In genomic region chr4:90246841-90247240, GRCh38 we compare ENCODE assay signal across 17 cellular contexts.
"Had no signal": no experiment of that assay in that cellular context is flagged by ENCODE, and none has a peak within 500 bp of the region (broad histone marks: within the 10 kb centered on the region; RNA-seq: fewer than 3 reads in every experiment).

No MANE protein-coding gene starts in this region.

- H3K36me3 ChIP-seq: gastroesophageal sphincter, heart left ventricle, left lung, vagina had no signal

- H3K27ac ChIP-seq: gastroesophageal sphincter, left lung, vagina had no signal

- H3K9me3 ChIP-seq: gastroesophageal sphincter, heart left ventricle, left lung, vagina had no signal

- ATAC-seq: activated CD8-positive, alpha-beta T cell treated with anti-CD3 and anti-CD28 coated beads for 36 hours; effector memory CD8-positive, alpha-beta T cell; gastroesophageal sphincter; heart left ventricle; left lung had no signal

- H3K27me3 ChIP-seq: gastroesophageal sphincter, heart left ventricle, left lung, vagina had no signal

- DNase-seq: activated CD4-positive, alpha-beta T cell treated with anti-CD3 and anti-CD28 coated beads, Interleukin-2, amount 10 ng/mL, durations not matched to agents 24 days and 14 days; activated CD4-positive, CD25-positive, alpha-beta regulatory T cell; activated CD8-positive, alpha-beta T cell treated with anti-CD3 and anti-CD28 coated beads for 36 hours; activated naive CD4-positive, alpha-beta T cell treated with Interleukin-2 at 50 U/mL for 16 hours; activated naive CD8-positive, alpha-beta T cell treated with anti-CD3 and anti-CD28 coated beads, Interleukin-2, amount 10 ng/mL, durations not matched to agents 7 days and 5 days; activated T-cell treated with anti-CD3 and anti-CD28 coated beads, Interleukin-2, amount 50 U/mL, for 24 hours; amygdala; effector memory CD8-positive, alpha-beta T cell; heart left ventricle; kidney; left lung; nephron progenitor cell; occipital lobe; stimulated activated CD4-positive, alpha-beta T cell treated with anti-CD3 and anti-CD28 coated beads, Interleukin-12 subunit alpha, Interleukin-12 subunit beta, amount 100 ng/mL, for 4 hours; stimulated activated CD4-positive, alpha-beta T cell treated with anti-CD3 and anti-CD28 coated beads, Interleukin-1b, Interleukin-23, amount 100 ng/mL, for 48 hours had no signal

- H3K4me3 ChIP-seq: gastroesophageal sphincter, heart left ventricle, left lung, vagina had no signal

- H3K4me1 ChIP-seq: gastroesophageal sphincter, left lung, vagina had no signal
